ENCODE assay signal across 1 cellular context in the genomic region with DNA sequence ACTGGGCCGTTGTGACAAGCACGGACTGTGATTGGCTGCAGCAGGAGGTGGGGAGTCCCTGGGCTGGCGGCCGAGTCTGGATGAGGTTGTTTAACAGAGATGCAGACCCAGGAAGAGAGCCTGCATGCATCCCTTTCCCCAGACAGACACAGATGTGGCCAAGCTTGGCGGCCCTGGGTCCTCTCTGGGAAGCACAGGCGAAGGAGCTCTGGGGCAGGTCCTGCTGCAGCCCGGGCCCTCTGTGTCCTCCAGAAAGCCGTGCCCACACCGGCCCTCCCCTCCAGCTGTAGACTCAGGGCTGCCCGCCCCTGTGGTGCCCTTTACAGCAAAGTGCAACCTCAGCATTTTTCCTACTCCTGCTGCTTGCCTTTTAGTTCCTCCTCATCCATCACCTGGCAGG.
TF ChIP-seq lines count a peak whose summit lies in the region.

No MANE protein-coding gene starts in this region.

TF ChIP-seq in IMR-90, 13 proteins besides CTCF, POLR2A, EP300 and RAD21 (continued from another document):
- TF ChIP-seq, protein P1, sequence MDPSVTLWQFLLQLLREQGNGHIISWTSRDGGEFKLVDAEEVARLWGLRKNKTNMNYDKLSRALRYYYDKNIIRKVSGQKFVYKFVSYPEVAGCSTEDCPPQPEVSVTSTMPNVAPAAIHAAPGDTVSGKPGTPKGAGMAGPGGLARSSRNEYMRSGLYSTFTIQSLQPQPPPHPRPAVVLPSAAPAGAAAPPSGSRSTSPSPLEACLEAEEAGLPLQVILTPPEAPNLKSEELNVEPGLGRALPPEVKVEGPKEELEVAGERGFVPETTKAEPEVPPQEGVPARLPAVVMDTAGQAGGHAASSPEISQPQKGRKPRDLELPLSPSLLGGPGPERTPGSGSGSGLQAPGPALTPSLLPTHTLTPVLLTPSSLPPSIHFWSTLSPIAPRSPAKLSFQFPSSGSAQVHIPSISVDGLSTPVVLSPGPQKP (IDR thresholded peaks at IDR 0.05; ENCODE audit: borderline replicate concordance, low read depth, low read length): no peak
- no peak for TF ChIP-seq RFX5 (IDR thresholded peaks at IDR 0.05; ENCODE audit: low read depth, low read length)
- TF ChIP-seq MAFK (IDR thresholded peaks at IDR 0.05; ENCODE audit: low read depth, low read length): peak; percentile 99
